In the genomic region with DNA sequence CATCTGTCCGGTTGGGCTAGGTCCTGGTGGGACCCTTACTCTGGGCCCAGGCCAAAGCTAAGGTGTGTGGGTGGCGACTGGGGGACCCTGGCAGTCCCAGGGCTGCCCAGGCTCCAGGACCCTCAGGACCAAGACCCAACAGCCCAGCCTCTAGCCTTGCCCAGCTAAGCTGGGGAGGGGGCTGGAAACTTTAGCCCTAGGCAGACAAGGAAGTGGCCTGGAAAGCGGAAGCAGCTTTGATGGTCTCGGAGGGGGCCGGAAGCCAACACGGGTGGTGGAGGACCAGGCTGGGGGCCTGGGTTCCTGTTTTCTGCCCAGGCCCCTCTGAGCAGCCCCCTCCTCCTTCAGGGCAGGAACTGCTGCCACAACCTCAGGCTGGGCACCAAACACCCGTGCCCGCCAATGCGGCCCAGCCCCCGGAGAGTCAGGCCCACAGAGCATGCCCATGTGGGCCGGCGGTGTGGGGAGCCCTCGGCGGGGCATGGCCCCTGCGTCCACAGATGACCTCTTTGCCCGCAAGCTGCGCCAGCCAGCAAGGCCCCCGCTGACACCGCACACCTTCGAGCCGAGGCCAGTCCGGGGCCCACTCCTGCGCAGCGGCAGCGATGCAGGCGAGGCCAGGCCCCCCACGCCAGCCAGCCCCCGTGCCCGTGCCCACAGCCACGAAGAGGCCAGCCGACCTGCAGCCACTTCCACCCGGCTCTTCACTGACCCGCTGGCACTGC, we compare ENCODE assay signal across 8 cellular contexts. TPM values are rescaled to one million over a fixed set of nuclear protein-coding genes. Genes with fewer than 3 reads are reported as not detected.
DNase-seq lines count a peak whose midpoint lies in the region; ATAC-seq, FAIRE-seq and TF ChIP-seq lines count a peak whose summit lies in the region.

No MANE protein-coding gene starts in this region.

- peak; percentile 23 for FAIRE-seq in GM12891 (lab: Jason Lieb, UNC)

- 77% methylated on average over 22 of the region's 33 CpGs for WGBS in prostate gland

- H3K27ac ChIP-seq in duodenal mucosa (ENCODE audit: low read depth, low read length) (peak overlapping the region; percentile 84), prostate gland (peak overlapping the region; percentile 19 to 26)

- H3K4me1 ChIP-seq in duodenal mucosa (ENCODE audit: control insufficient read depth in 1 of 2, insufficient read depth in 2 of 2, low read length in 2 of 2) = peaks cover 20 to 43% of the 10 kb centered on the region in 2 donors
- no peaks in the 10 kb centered on the region for H3K4me1 ChIP-seq in prostate gland (replicated peaks)

- H3K4me3 ChIP-seq in duodenal mucosa (ENCODE audit: low read depth in 1 of 2, low read length in 2 of 2) (peak overlapping the region; percentile 52 to 53), prostate gland (no peak overlapping the region)

- H3K9me3 ChIP-seq in duodenal mucosa (ENCODE audit: control insufficient read depth in 1 of 2, low read length in 2 of 2) = no peaks in the 10 kb centered on the region
- no peaks in the 10 kb centered on the region for H3K9me3 ChIP-seq in prostate gland

- ATAC-seq in HG02970 (IDR thresholded peaks at IDR 0.05; ENCODE audit: low FRiP score, unreplicated experiment) (no peak), GM21825 (IDR thresholded peaks at IDR 0.05; ENCODE audit: unreplicated experiment) (no peak)

- H3K36me3 ChIP-seq in duodenal mucosa (ENCODE audit: control insufficient read depth in 1 of 2, insufficient read depth in 2 of 2, low read length in 2 of 2) (peaks cover 5 to 23% of the 10 kb centered on the region in 2 donors), prostate gland (peaks cover 0 to 8% of the 10 kb centered on the region in 2 donors)

- TF ChIP-seq POLR2A in GM12891 (IDR thresholded peaks at IDR 0.05; ENCODE audit: low read depth, low read length) = no peak
- TF ChIP-seq POLR2A in prostate gland (IDR thresholded peaks at IDR 0.05) = no peak

- TF ChIP-seq CTCF in prostate gland (IDR thresholded peaks at IDR 0.05) = no peak

- intact Hi-C loops in prostate gland (cut with DNase I) = no loop called here

- peak overlapping the region; percentile 26 to 61 for H3K9ac ChIP-seq in duodenal mucosa (ENCODE audit: low read depth in 1 of 2, low read length in 2 of 2)

- H3K27me3 ChIP-seq in duodenal mucosa (ENCODE audit: control insufficient read depth in 1 of 2, insufficient read depth in 2 of 2, low read length in 2 of 2) (no peaks in the 10 kb centered on the region), prostate gland (replicated peaks; ENCODE audit: insufficient read depth) (no peaks in the 10 kb centered on the region)

- no peak for DNase-seq in GM12891 (ENCODE audit: insufficient read length, low spot score)
- DNase-seq in SKM-1 treated with dmso at 0.1 percent for 144 hours (lab: John Stamatoyannopoulos, UW; ENCODE audit: unreplicated experiment) = peak; percentile 71
- DNase-seq in prostate gland (ENCODE audit: low spot score) = no peak
- no peak for DNase-seq in NCI-H1105 treated with DMSO at 0.1 percent for 48 hours (lab: John Stamatoyannopoulos, UW)
- DNase-seq in NCI-H2227 treated with DMSO at 0.1 percent for 48 hours (lab: John Stamatoyannopoulos, UW) = no peak

TF ChIP-seq in GM12891, 5 proteins besides CTCF, POLR2A, EP300 and RAD21:
- TF ChIP-seq SPI1 (IDR thresholded peaks at IDR 0.05; ENCODE audit: low read depth, low read length) = peak; percentile 82
- TF ChIP-seq PAX5 (IDR thresholded peaks at IDR 0.05; ENCODE audit: insufficient read depth, low read length, severe bottlenecking) = no peak
- TF ChIP-seq TAF1 (IDR thresholded peaks at IDR 0.05; ENCODE audit: low read depth, low read length) = no peak
- TF ChIP-seq POU2F2 (IDR thresholded peaks at IDR 0.05; ENCODE audit: low read depth, low read length) = no peak
- TF ChIP-seq POLR2AphosphoS5 (IDR thresholded peaks at IDR 0.05; ENCODE audit: low read depth, low read length) = no peak

RNA-seq across cellular contexts. Expression of gene SIPA1, which starts 2.7 kb away (rescaled TPM):
- polyA plus RNA-seq in GM12891 (2012; ENCODE audit: low read depth, missing spikeins) = 62.2 TPM
- total RNA-seq in prostate gland = 10 to 100 TPM; 38.2 to 45.2 TPM

RNA-seq across cellular contexts. Expression of gene RELA, which starts 22.1 kb away (rescaled TPM):
- 41.3 TPM for polyA plus RNA-seq in GM12891 (2012; ENCODE audit: low read depth, missing spikeins)
- 10 to 100 TPM; 51.8 to 98.4 TPM for total RNA-seq in prostate gland

RNA-seq across cellular contexts. Expression of gene PCNX3, which starts 25.1 kb away (rescaled TPM):
- polyA plus RNA-seq in GM12891 (2012; ENCODE audit: low read depth, missing spikeins) = 15.4 TPM
- total RNA-seq in prostate gland = 10 to 100 TPM; 32.0 to 67.9 TPM

RNA-seq across cellular contexts. Expression of gene MAP3K11, which starts 26.6 kb away (rescaled TPM):
- polyA plus RNA-seq in GM12891 (2012; ENCODE audit: low read depth, missing spikeins) = 26.7 TPM
- 10 to 100 TPM; 42.7 to 67.9 TPM for total RNA-seq in prostate gland

RNA-seq across cellular contexts. Expression of gene KCNK7, which starts 45.0 kb away (rescaled TPM):
- polyA plus RNA-seq in GM12891 (2012; ENCODE audit: low read depth, missing spikeins) = 0.09 TPM
- under 1 TPM in 1 of 2 donors, not detected in 1; 0.74 TPM for total RNA-seq in prostate gland

Comparison
In these comparisons a context has a peak if more than half of its experiments do, and no peak if none do; other contexts are left out.
1. H3K4me3 ChIP-seq: peak in duodenal mucosa (2 of 2); none in prostate gland (0 of 2).